In genomic region chr19:38619361-38620174, GRCh38 we compare ENCODE assay signal across 8 cellular contexts. TPM values are rescaled to one million over a fixed set of nuclear protein-coding genes. Genes with fewer than 3 reads are reported as not detected.
A peak's percentile ranks its signal among the peaks of the same experiment; 100 is the strongest.
DNase-seq lines count a peak whose midpoint lies in the region; ATAC-seq and TF ChIP-seq lines count a peak whose summit lies in the region.

No MANE protein-coding gene starts in this region.

- H3K27me3 ChIP-seq in CD4-positive, alpha-beta memory T cell (ENCODE audit: insufficient read depth, low read length) = no peaks in the 10 kb centered on the region
- H3K27me3 ChIP-seq in OCI-LY1 (ENCODE audit: insufficient read depth, low read length) = no peaks in the 10 kb centered on the region
- no peaks in the 10 kb centered on the region for H3K27me3 ChIP-seq in endocrine pancreas (ENCODE audit: control insufficient read depth, insufficient read depth, low read length)
- H3K27me3 ChIP-seq in neural progenitor cell = no peaks in the 10 kb centered on the region

- H2AFZ ChIP-seq in OCI-LY1 (ENCODE audit: low read length) (no peak overlapping the region), neural progenitor cell (replicated peaks) (peak overlapping the region; percentile 35)

- POLR2A ChIA-PET in CD4-positive, alpha-beta memory T cell (lab: Charles Lee; ENCODE audit: partially characterized antibody) = interaction anchor here (0.5 to 3.3 kb wide), 30 partner anchors 9 to 311 kb away, joined by 3 to 36 read pairs (median 6); partner anchors contain the start of genes ACTN4, FAM98C, GGN and HNRNPL

- H3K4me1 Mint-ChIP-seq in CD4-positive, alpha-beta memory T cell = peaks cover 28 to 60% (median 42%) of the 10 kb centered on the region in 4 donors
- H3K4me1 Mint-ChIP-seq in neural progenitor cell = peaks cover 19% of the 10 kb centered on the region

- no peaks in the 10 kb centered on the region for H3F3A ChIP-seq in OCI-LY1 (ENCODE audit: insufficient read depth, low read length)
- peaks cover 11% of the 10 kb centered on the region for H3F3A ChIP-seq in neural progenitor cell (ENCODE audit: low read depth)

- H3K27me3 Mint-ChIP-seq in CD4-positive, alpha-beta memory T cell = no peaks in the 10 kb centered on the region
- peaks cover 2% of the 10 kb centered on the region for H3K27me3 Mint-ChIP-seq in neural progenitor cell (ENCODE audit: insufficient read depth, low read depth)

- H3K4me1 ChIP-seq in CD4-positive, alpha-beta memory T cell (ENCODE audit: insufficient read depth, low read length) = peaks cover 49% of the 10 kb centered on the region
- H3K4me1 ChIP-seq in OCI-LY1 (ENCODE audit: insufficient read depth, low read length, severe bottlenecking) (peaks cover 35% of the 10 kb centered on the region), endocrine pancreas (ENCODE audit: control insufficient read depth, insufficient read depth, low read length) (peaks cover 5% of the 10 kb centered on the region), neural progenitor cell (peaks cover 10% of the 10 kb centered on the region)

- no peaks in the 10 kb centered on the region for H3K9me2 ChIP-seq in OCI-LY1 (ENCODE audit: low read depth, low read length)

- H3K36me3 Mint-ChIP-seq in CD4-positive, alpha-beta memory T cell = peaks cover 25 to 76% of the 10 kb centered on the region in 2 donors
- peaks cover 11% of the 10 kb centered on the region for H3K36me3 Mint-ChIP-seq in neural progenitor cell

- no peaks in the 10 kb centered on the region for H4K20me1 ChIP-seq in OCI-LY1 (ENCODE audit: insufficient read depth, low read length)
- H4K20me1 ChIP-seq in neural progenitor cell (ENCODE audit: low read depth) = peaks cover 6% of the 10 kb centered on the region

- intact Hi-C loops in CD4-positive, alpha-beta memory T cell (cut with micrococcal nuclease) = loop anchor here (1.0 to 10.0 kb wide), 6 partner anchors 15 to 280 kb away; partner anchors contain the start of genes FAM98C, NFKBIB, PSMD8 and SIRT2

- peak overlapping the region; percentile 97 to 99 for H3K4me3 ChIP-seq in CD4-positive, alpha-beta memory T cell (ENCODE audit: low read length in 2 of 2)
- H3K4me3 ChIP-seq in OCI-LY1 (ENCODE audit: low read depth, low read length, poor library complexity, severe bottlenecking) (peak overlapping the region; percentile 100), endocrine pancreas (ENCODE audit: control insufficient read depth, insufficient read depth, low read length) (peak overlapping the region; percentile 82), neural progenitor cell (peak overlapping the region; percentile 76)

- peak overlapping the region; percentile 93 to 100 (median 99) for H3K27ac Mint-ChIP-seq in CD4-positive, alpha-beta memory T cell
- peak overlapping the region; percentile 90 for H3K27ac Mint-ChIP-seq in neural progenitor cell

- CTCF ChIA-PET in CD4-positive, alpha-beta memory T cell (lab: Charles Lee; ENCODE audit: partially characterized antibody) = interaction anchor here (0.5 to 6.6 kb wide), 15 partner anchors 11 to 359 kb away, joined by 3 to 55 read pairs (median 4); partner anchors contain the start of genes ECH1, FAM98C, MRPS12 and SARS2

- peaks cover 24% of the 10 kb centered on the region for H3K79me2 ChIP-seq in OCI-LY1 (ENCODE audit: insufficient read depth, low read length)
- H3K79me2 ChIP-seq in neural progenitor cell (ENCODE audit: low read depth) = peaks cover 25% of the 10 kb centered on the region

- ATAC-seq in HG02759 (IDR thresholded peaks at IDR 0.05; ENCODE audit: unreplicated experiment) = no peak

- TF ChIP-seq CTCF in OCI-LY1 (IDR thresholded peaks at IDR 0.05; ENCODE audit: low read length) = no peak
- no peak for TF ChIP-seq CTCF in neural progenitor cell (IDR thresholded peaks at IDR 0.05)
- TF ChIP-seq CTCF in GM13976 (IDR thresholded peaks at IDR 0.05; ENCODE audit: borderline replicate concordance, control extremely low read depth, extremely low read depth, insufficient read depth, missing control alignments) = no peak

- peaks cover 40% of the 10 kb centered on the region for H3K36me3 ChIP-seq in CD4-positive, alpha-beta memory T cell (ENCODE audit: insufficient read depth, low read length)
- peaks cover 52% of the 10 kb centered on the region for H3K36me3 ChIP-seq in OCI-LY1 (ENCODE audit: insufficient read depth, low read length)
- H3K36me3 ChIP-seq in endocrine pancreas (ENCODE audit: control insufficient read depth, insufficient read depth, low read length) = peaks cover 6% of the 10 kb centered on the region
- peaks cover 5% of the 10 kb centered on the region for H3K36me3 ChIP-seq in neural progenitor cell

- H3K4me2 ChIP-seq in OCI-LY1 (ENCODE audit: low read length) = peak overlapping the region; percentile 73
- peak overlapping the region; percentile 81 for H3K4me2 ChIP-seq in neural progenitor cell

- H3K9me3 ChIP-seq in CD4-positive, alpha-beta memory T cell (ENCODE audit: control insufficient read depth in 1 of 2, low read length in 2 of 2) = no peaks in the 10 kb centered on the region
- H3K9me3 ChIP-seq in OCI-LY1 (ENCODE audit: low read length) = no peaks in the 10 kb centered on the region
- H3K9me3 ChIP-seq in endocrine pancreas (ENCODE audit: control insufficient read depth, low read length) = no peaks in the 10 kb centered on the region
- H3K9me3 ChIP-seq in neural progenitor cell (ENCODE audit: low read depth) = no peaks in the 10 kb centered on the region

- H3K9ac ChIP-seq in OCI-LY1 (ENCODE audit: low read length) (peak overlapping the region; percentile 100), endocrine pancreas (ENCODE audit: control insufficient read depth, insufficient read depth, low read length) (peak overlapping the region; percentile 11), neural progenitor cell (peak overlapping the region; percentile 90)

- in situ Hi-C loops in GM13976 (cut with MboI; ENCODE audit: low sequenced_read_pairs, unreplicated experiment) = no loop called here

- peak overlapping the region; percentile 95 to 100 (median 100) for H3K4me3 Mint-ChIP-seq in CD4-positive, alpha-beta memory T cell
- peak overlapping the region; percentile 100 for H3K4me3 Mint-ChIP-seq in neural progenitor cell

- H3K9me3 Mint-ChIP-seq in CD4-positive, alpha-beta memory T cell = no peaks in the 10 kb centered on the region
- H3K9me3 Mint-ChIP-seq in neural progenitor cell = no peaks in the 10 kb centered on the region

- DNase-seq in CD4-positive, alpha-beta memory T cell = no peak
- DNase-seq in neural progenitor cell (ENCODE audit: low spot score) (no peak), NCI-H146 treated with DMSO at 0.1 percent for 48 hours (lab: John Stamatoyannopoulos, UW; ENCODE audit: unreplicated experiment) (no peak), NCI-H2029 treated with DMSO at 0.1 percent for 48 hours (lab: John Stamatoyannopoulos, UW) (no peak), GM13976 (ENCODE audit: low spot score) (no peak)

- peak overlapping the region; percentile 90 for H3K27ac ChIP-seq in CD4-positive, alpha-beta memory T cell (ENCODE audit: low read depth, low read length)
- H3K27ac ChIP-seq in OCI-LY1 (ENCODE audit: low read depth, low read length, poor library complexity, severe bottlenecking) (peak overlapping the region; percentile 66), neural progenitor cell (no peak overlapping the region)

RNA-seq across cellular contexts. Expression of gene EIF3K, which starts 0.6 kb away (rescaled TPM):
- total RNA-seq in CD4-positive, alpha-beta memory T cell = 100 to 1,000 TPM; 320 to 340 TPM
- polyA plus RNA-seq in CD4-positive, alpha-beta memory T cell = 100 to 1,000 TPM; 364 to 424 TPM
- total RNA-seq in neural progenitor cell (ENCODE audit: low replicate concordance) = 261 and 432 TPM in 2 replicates

RNA-seq across cellular contexts. Expression of gene MAP4K1, which starts 1.8 kb away (rescaled TPM):
- 100 to 1,000 TPM; 346 to 361 TPM for total RNA-seq in CD4-positive, alpha-beta memory T cell
- 100 to 1,000 TPM; 142 to 177 TPM for polyA plus RNA-seq in CD4-positive, alpha-beta memory T cell
- total RNA-seq in neural progenitor cell (ENCODE audit: low replicate concordance) = 1.9 and 3.6 TPM in 2 replicates

RNA-seq across cellular contexts. Expression of gene ACTN4, which starts 27.9 kb away (rescaled TPM):
- 100 to 1,000 TPM; 151 to 155 TPM for total RNA-seq in CD4-positive, alpha-beta memory T cell
- polyA plus RNA-seq in CD4-positive, alpha-beta memory T cell = 10 to 100 TPM in 1 of 2 donors, 1 to 10 TPM in 1; 4.0 to 24.4 TPM
- 127 and 233 TPM in 2 replicates for total RNA-seq in neural progenitor cell (ENCODE audit: low replicate concordance)

Comparison
In these comparisons a context has a peak if more than half of its experiments do, and no peak if none do; other contexts are left out.
1. H3K9ac ChIP-seq: peak in every context shown above with its lines; median percentile 100 in OCI-LY1; 90 in neural progenitor cell; 11 in endocrine pancreas.
2. RNA of gene MAP4K1, which starts 1.8 kb away (total RNA-seq): 346 to 361 TPM in CD4-positive, alpha-beta memory T cell; 1.9 to 3.6 TPM in neural progenitor cell; every median in the first group is over 10 times any median in the second.
3. Peak in every context shown above with its lines, with median percentiles within 50 percentile points of each other: H3K4me3 ChIP-seq.